8 cellular contexts compared by ENCODE assay signal in the genomic region with DNA sequence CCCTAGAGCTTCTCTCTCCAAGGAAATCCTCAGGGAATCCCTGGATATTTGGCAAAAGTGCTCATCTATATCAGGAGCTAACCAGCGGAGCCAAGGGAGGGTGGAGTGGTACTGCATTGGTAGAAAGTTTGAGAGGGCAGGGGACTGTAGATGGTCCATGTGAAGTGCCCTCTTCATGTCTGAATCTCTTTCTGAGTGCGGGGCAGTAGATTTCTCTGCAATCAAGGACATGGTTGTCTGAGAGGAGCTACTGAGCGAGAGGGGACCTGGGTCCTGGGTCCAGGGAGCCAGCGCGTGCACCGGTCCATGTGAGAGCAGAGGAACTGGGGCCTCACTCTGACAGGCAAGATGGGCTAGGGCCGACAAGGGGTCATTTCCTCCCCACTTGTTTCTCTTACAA.
A peak's percentile ranks its signal among the peaks of the same experiment; 100 is the strongest.
DNase-seq lines count a peak whose midpoint lies in the region; ATAC-seq and TF ChIP-seq lines count a peak whose summit lies in the region.

No MANE protein-coding gene starts in this region.

- H3K27me3 Mint-ChIP-seq in dendritic cell treated with granulocyte-macrophage colony-stimulating factor and Interleukin-4, amounts not matched to agents 40 ng/mL and 50 ng/mL, for 4 days, result peaks cover 9% of the 10 kb centered on the region
- no peaks in the 10 kb centered on the region for H3K27me3 Mint-ChIP-seq in nephron (ENCODE audit: low read depth)

- no peaks in the 10 kb centered on the region for H3K9me3 Mint-ChIP-seq in dendritic cell treated with granulocyte-macrophage colony-stimulating factor and Interleukin-4, amounts not matched to agents 40 ng/mL and 50 ng/mL, for 4 days
- H3K9me3 Mint-ChIP-seq in nephron, result no peaks in the 10 kb centered on the region

- H3K27me3 ChIP-seq in BLaER1 (peaks cover 17% of the 10 kb centered on the region; the same call in 1 of the 2 replicates), OCI-LY3 (ENCODE audit: low read depth, low read length) (no peaks in the 10 kb centered on the region)

- H3K27ac Mint-ChIP-seq in dendritic cell treated with granulocyte-macrophage colony-stimulating factor and Interleukin-4, amounts not matched to agents 40 ng/mL and 50 ng/mL, for 4 days, result no peak overlapping the region
- H3K27ac Mint-ChIP-seq in nephron, result peak overlapping the region; percentile 87 to 93 (median 87)

- no peak overlapping the region for H3K27ac ChIP-seq in BLaER1
- H3K27ac ChIP-seq in OCI-LY3 (ENCODE audit: low read length), result peak overlapping the region; percentile 85

- DNase-seq in SW480 (ENCODE audit: low spot score) (no peak), GF-D8 (lab: John Stamatoyannopoulos, UW) (no peak)

- H3K9ac ChIP-seq in BLaER1, result no peak overlapping the region
- peak overlapping the region; percentile 65 for H3K9ac ChIP-seq in OCI-LY3 (ENCODE audit: low read length)

- H3K4me1 ChIP-seq in BLaER1 (peaks cover 37% of the 10 kb centered on the region), OCI-LY3 (ENCODE audit: low read length) (peaks cover 38% of the 10 kb centered on the region)

- H3K9me3 ChIP-seq in BLaER1 (no peaks in the 10 kb centered on the region), OCI-LY3 (ENCODE audit: insufficient read depth, low read length) (no peaks in the 10 kb centered on the region)

- H3K4me2 ChIP-seq in BLaER1 (peak overlapping the region; percentile 91), OCI-LY3 (ENCODE audit: low read length) (peak overlapping the region; percentile 97)

- intact Hi-C loops in dendritic cell treated with granulocyte-macrophage colony-stimulating factor and Interleukin-4, amounts not matched to agents 40 ng/mL and 50 ng/mL, for 4 days (cut with micrococcal nuclease), result loop anchor here (2.0 kb wide), 1 partner anchor 343 kb away; no protein-coding TSS in a partner anchor

- ATAC-seq in HG03565 (IDR thresholded peaks at IDR 0.05; ENCODE audit: unreplicated experiment) (no peak), HG03439 (IDR thresholded peaks at IDR 0.05; ENCODE audit: unreplicated experiment) (no peak)

- no peaks in the 10 kb centered on the region for H3K36me3 ChIP-seq in BLaER1
- peaks cover 15% of the 10 kb centered on the region for H3K36me3 ChIP-seq in OCI-LY3 (replicated peaks; ENCODE audit: low read depth, low read length)

- peaks cover 40% of the 10 kb centered on the region for H3K4me1 Mint-ChIP-seq in dendritic cell treated with granulocyte-macrophage colony-stimulating factor and Interleukin-4, amounts not matched to agents 40 ng/mL and 50 ng/mL, for 4 days (ENCODE audit: low read depth)
- H3K4me1 Mint-ChIP-seq in nephron, result peaks cover 48% of the 10 kb centered on the region

- H3K36me3 Mint-ChIP-seq in dendritic cell treated with granulocyte-macrophage colony-stimulating factor and Interleukin-4, amounts not matched to agents 40 ng/mL and 50 ng/mL, for 4 days (ENCODE audit: low read depth), result no peaks in the 10 kb centered on the region
- H3K36me3 Mint-ChIP-seq in nephron (ENCODE audit: low read depth), result no peaks in the 10 kb centered on the region

- TF ChIP-seq CTCF in OCI-LY3 (IDR thresholded peaks at IDR 0.05; ENCODE audit: low read depth, low read length) (no peak), nephron (IDR thresholded peaks at IDR 0.05; ENCODE audit: unreplicated experiment in 3 of 3) (no peak)

- H3K4me3 ChIP-seq in BLaER1 (peak overlapping the region; percentile 75; the same call in 1 of the 2 replicates), OCI-LY3 (ENCODE audit: low read length) (peak overlapping the region; percentile 80)

- H3K79me2 ChIP-seq in OCI-LY3 (ENCODE audit: low read length), result peaks cover 35% of the 10 kb centered on the region

- H3K4me3 Mint-ChIP-seq in dendritic cell treated with granulocyte-macrophage colony-stimulating factor and Interleukin-4, amounts not matched to agents 40 ng/mL and 50 ng/mL, for 4 days, result peak overlapping the region; percentile 81
- peak overlapping the region; percentile 80 to 91 (median 82) for H3K4me3 Mint-ChIP-seq in nephron

- H2AFZ ChIP-seq in OCI-LY3 (ENCODE audit: low read depth, low read length), result peak overlapping the region; percentile 81; the same call in 1 of the 2 replicates

- H4K20me1 ChIP-seq in BLaER1 (no peaks in the 10 kb centered on the region), OCI-LY3 (ENCODE audit: insufficient read depth, low read length) (no peaks in the 10 kb centered on the region)
